ENCODE assay signal across 1 cellular context in the genomic region with DNA sequence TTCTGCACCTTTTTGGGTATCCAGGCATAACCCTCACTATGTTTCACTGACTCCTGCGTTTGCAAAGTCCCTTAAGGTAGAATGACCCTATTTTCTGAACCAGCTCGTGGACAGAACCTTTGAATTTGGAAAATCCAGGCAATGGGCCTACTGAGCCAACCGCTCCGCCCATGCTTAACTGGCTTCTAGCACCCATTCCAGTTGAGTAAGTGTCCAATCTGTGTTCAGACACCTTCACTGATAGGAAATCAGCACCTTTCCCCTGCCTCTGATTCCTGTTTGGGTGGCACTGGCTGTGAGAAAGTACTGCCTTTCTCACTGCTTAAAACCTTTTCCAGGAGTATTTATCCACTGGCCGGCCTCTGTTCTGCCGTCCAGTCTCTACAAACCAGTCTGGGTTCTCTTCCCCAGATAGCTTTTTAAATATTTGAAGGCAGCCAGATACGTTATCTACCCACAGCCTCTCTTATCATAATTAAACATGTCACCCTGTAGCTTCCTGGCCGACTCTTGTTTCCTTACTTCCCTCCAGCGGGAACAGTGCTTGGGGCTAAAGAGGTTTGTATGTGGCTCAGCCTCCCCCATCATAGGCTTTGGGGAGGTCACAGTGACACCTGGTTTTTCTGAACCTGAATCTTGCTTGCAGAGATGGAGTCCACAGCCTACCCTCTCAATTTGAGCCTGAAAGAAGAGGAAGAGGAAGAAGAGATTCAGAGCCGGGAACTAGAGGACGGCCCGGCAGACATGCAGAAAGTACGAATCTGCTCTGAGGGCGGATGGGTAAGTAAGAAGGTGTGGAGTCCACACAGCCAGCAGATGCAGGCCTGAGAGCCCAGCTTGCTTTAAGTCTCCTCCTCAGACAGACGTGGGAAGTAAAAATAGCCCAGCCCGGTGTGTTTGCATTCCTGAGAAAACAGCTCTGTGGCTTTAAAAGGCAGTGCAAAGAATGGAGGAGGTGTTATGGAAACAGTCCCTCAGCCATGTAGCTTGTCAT.
TF ChIP-seq lines count a peak whose summit lies in the region.

No MANE protein-coding gene starts in this region.

TF ChIP-seq in H1, 55 proteins besides CTCF, POLR2A, EP300 and RAD21:
- TF ChIP-seq SIRT6 (IDR thresholded peaks at IDR 0.05; ENCODE audit: low read length): no peak
- no peak for TF ChIP-seq TAF1 (IDR thresholded peaks at IDR 0.05; ENCODE audit: low read depth, low read length)
